1 cellular context compared by ENCODE assay signal in the genomic region with DNA sequence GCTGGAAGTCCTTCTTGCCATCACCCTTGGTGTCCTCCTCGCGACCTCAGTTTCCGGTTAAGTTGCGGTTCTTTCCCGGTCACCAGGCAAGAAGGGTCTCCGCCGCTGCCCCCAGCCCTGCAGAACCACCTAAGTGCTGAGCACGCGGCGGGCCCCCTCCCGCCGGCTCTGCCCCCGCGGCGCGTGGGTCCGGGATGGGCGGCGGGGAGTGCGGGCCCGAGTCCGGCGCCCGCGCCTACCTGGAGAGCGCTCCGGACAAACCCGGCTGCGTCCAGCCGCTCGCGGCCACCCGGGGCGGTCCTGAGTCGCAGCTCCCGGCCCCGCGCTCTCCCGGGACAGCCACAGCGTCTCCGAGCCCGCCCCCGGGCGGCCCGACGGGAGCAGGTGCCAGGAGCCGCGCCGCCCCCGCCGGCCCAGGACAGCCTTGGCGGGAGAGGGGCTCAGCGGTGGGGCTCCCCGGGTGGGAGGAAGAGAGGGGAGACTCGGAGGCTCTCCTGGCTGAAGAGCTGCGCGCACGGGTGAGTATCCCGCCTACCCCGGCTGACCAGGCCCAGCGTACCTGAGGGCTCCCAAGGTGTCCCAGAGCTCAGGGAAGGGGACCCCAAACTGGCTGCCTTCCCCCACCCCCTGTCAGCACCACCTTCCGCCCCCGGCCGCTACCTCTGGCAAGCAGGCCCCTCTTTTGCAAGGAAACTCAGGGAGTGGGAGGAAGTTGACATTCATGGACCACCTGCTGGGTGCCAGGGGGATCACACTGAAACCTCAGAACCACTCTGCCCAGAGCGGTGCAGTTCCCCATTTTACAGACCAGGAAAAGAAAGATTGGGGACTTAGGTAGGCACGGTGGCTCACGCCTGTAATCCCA.
TF ChIP-seq lines count a peak whose summit lies in the region.

No MANE protein-coding gene starts in this region.

TF ChIP-seq in HepG2, 621 proteins besides CTCF, POLR2A, EP300 and RAD21 (continued from another document):
- TF ChIP-seq ZBTB4 (CRISPR knock-in tag; IDR thresholded peaks at IDR 0.05; ENCODE audit: borderline replicate concordance) (no peak), KAT7 (CRISPR knock-in tag; IDR thresholded peaks at IDR 0.05; ENCODE audit: borderline replicate concordance) (no peak), THAP11 (CRISPR knock-in tag; IDR thresholded peaks at IDR 0.05) (no peak), REXO4 (CRISPR knock-in tag; IDR thresholded peaks at IDR 0.05; ENCODE audit: borderline replicate concordance) (no peak), AGO2 (optimal IDR thresholded peaks at IDR 0.05; ENCODE audit: low read depth, low read length) (no peak), YEATS4 (CRISPR knock-in tag; IDR thresholded peaks at IDR 0.05; ENCODE audit: borderline replicate concordance) (0 out of 2 replicates have a peak, but pooled peaks have one; percentile 30), ZHX2 (IDR thresholded peaks at IDR 0.05; ENCODE audit: low read depth) (no peak), ZHX2 (CRISPR knock-in tag; IDR thresholded peaks at IDR 0.05; ENCODE audit: borderline replicate concordance) (no peak), ZFP82 (CRISPR knock-in tag; IDR thresholded peaks at IDR 0.05; ENCODE audit: borderline replicate concordance) (no peak), HNRNPLL (IDR thresholded peaks at IDR 0.05; ENCODE audit: low read depth, low read length, poor library complexity, severe bottlenecking) (peak; percentile 33), HMG20B (CRISPR knock-in tag; conservative IDR thresholded peaks at IDR 0.05) (no peak), EEA1 (CRISPR knock-in tag; IDR thresholded peaks at IDR 0.05; ENCODE audit: borderline replicate concordance) (peak; percentile 49; the same call in 1 of the 2 replicates), ZFP36L2 (CRISPR knock-in tag; IDR thresholded peaks at IDR 0.05) (no peak), ZNF703 (CRISPR knock-in tag; IDR thresholded peaks at IDR 0.05; ENCODE audit: borderline replicate concordance) (no peak), KLF13 (CRISPR knock-in tag; IDR thresholded peaks at IDR 0.05) (no peak)
- TF ChIP-seq, protein P1, sequence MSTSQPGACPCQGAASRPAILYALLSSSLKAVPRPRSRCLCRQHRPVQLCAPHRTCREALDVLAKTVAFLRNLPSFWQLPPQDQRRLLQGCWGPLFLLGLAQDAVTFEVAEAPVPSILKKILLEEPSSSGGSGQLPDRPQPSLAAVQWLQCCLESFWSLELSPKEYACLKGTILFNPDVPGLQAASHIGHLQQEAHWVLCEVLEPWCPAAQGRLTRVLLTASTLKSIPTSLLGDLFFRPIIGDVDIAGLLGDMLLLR (CRISPR knock-in tag; IDR thresholded peaks at IDR 0.05): no peak
TF ChIP-seq in HepG2: peak in this region for 24.
